1 cellular context compared by ENCODE assay signal in genomic region chr6:7479801-7480266, GRCh38.
TF ChIP-seq lines count a peak whose summit lies in the region.

No MANE protein-coding gene starts in this region.

TF ChIP-seq in HEK293, 187 proteins besides CTCF, POLR2A, EP300 and RAD21 (continued from another document and continues in another):
- TF ChIP-seq ZNF26 (tag by site-specific recombination; IDR thresholded peaks at IDR 0.05) (no peak), ZFHX2 (tag by site-specific recombination; conservative IDR thresholded peaks at IDR 0.05) (no peak), ZNF175 (tag by site-specific recombination; IDR thresholded peaks at IDR 0.05) (no peak), TRIM28 (IDR thresholded peaks at IDR 0.05; ENCODE audit: borderline replicate concordance, low read length) (no peak; the same call in 1 of the 2 replicates), ZNF433 (tag by site-specific recombination; IDR thresholded peaks at IDR 0.05; ENCODE audit: low read depth) (no peak), SP7 (tag by site-specific recombination; IDR thresholded peaks at IDR 0.05) (peak; percentile 94), ZNF114 (tag by site-specific recombination; IDR thresholded peaks at IDR 0.05) (no peak), ZNF10 (tag by site-specific recombination; IDR thresholded peaks at IDR 0.05) (no peak; the same call in 1 of the 2 replicates), SP3 (tag by site-specific recombination; IDR thresholded peaks at IDR 0.05) (no peak), ZNF266 (tag by site-specific recombination; IDR thresholded peaks at IDR 0.05; ENCODE audit: low read depth) (no peak), REST (tag by site-specific recombination; IDR thresholded peaks at IDR 0.05) (no peak), PBX3 (CRISPR knock-in tag; IDR thresholded peaks at IDR 0.05) (no peak), ZNF785 (tag by site-specific recombination; IDR thresholded peaks at IDR 0.05) (no peak), ZNF280D (tag by site-specific recombination; IDR thresholded peaks at IDR 0.05) (no peak), ZNF221 (tag by site-specific recombination; IDR thresholded peaks at IDR 0.05; ENCODE audit: borderline replicate concordance) (no peak), ZNF248 (tag by site-specific recombination; IDR thresholded peaks at IDR 0.05) (no peak), ZNF354C (tag by site-specific recombination; IDR thresholded peaks at IDR 0.05; ENCODE audit: borderline replicate concordance, low read depth) (no peak), ZNF561 (tag by site-specific recombination; IDR thresholded peaks at IDR 0.05; ENCODE audit: borderline replicate concordance) (0 out of 2 replicates have a peak, but pooled peaks have one; percentile 29), PRDM10 (tag by site-specific recombination; IDR thresholded peaks at IDR 0.05) (no peak), ZNF510 (tag by site-specific recombination; IDR thresholded peaks at IDR 0.05; ENCODE audit: insufficient replicate concordance) (no peak), ZNF76 (tag by site-specific recombination; IDR thresholded peaks at IDR 0.05; ENCODE audit: borderline replicate concordance, low read depth) (no peak), ZNF239 (tag by site-specific recombination; IDR thresholded peaks at IDR 0.05) (no peak), ZNF426 (tag by site-specific recombination; IDR thresholded peaks at IDR 0.05) (no peak), ZNF830 (tag by site-specific recombination; IDR thresholded peaks at IDR 0.05; ENCODE audit: low read depth) (no peak), SP2 (tag by site-specific recombination; IDR thresholded peaks at IDR 0.05) (no peak), ZNF623 (tag by site-specific recombination; IDR thresholded peaks at IDR 0.05) (no peak), GFI1B (tag by site-specific recombination; IDR thresholded peaks at IDR 0.05) (no peak), ZNF501 (tag by site-specific recombination; IDR thresholded peaks at IDR 0.05) (no peak), KLF7 (tag by site-specific recombination; IDR thresholded peaks at IDR 0.05; ENCODE audit: borderline replicate concordance) (no peak), PRDM1 (tag by site-specific recombination; IDR thresholded peaks at IDR 0.05) (peak; percentile 63), SALL2 (tag by site-specific recombination; IDR thresholded peaks at IDR 0.05; ENCODE audit: borderline replicate concordance) (no peak), ZNF394 (tag by site-specific recombination; IDR thresholded peaks at IDR 0.05; ENCODE audit: borderline replicate concordance) (peak; percentile 79), YY2 (tag by site-specific recombination; IDR thresholded peaks at IDR 0.05) (no peak), ZNF48 (tag by site-specific recombination; IDR thresholded peaks at IDR 0.05) (no peak), MEIS1 (CRISPR knock-in tag; IDR thresholded peaks at IDR 0.05; ENCODE audit: borderline replicate concordance) (peak; percentile 88), ZFP41 (tag by site-specific recombination; IDR thresholded peaks at IDR 0.05; ENCODE audit: borderline replicate concordance) (no peak), ZNF488 (tag by site-specific recombination; IDR thresholded peaks at IDR 0.05) (no peak), ZNF112 (tag by site-specific recombination; IDR thresholded peaks at IDR 0.05) (no peak), ZNF768 (tag by site-specific recombination; IDR thresholded peaks at IDR 0.05) (no peak), ZSCAN18 (tag by site-specific recombination; IDR thresholded peaks at IDR 0.05) (no peak), ZBTB6 (tag by site-specific recombination; IDR thresholded peaks at IDR 0.05) (no peak), EGR2 (tag by site-specific recombination; IDR thresholded peaks at IDR 0.05; ENCODE audit: low read depth) (no peak), ZNF600 (tag by site-specific recombination; IDR thresholded peaks at IDR 0.05) (peak; percentile 97), ATF2 (tag by site-specific recombination; IDR thresholded peaks at IDR 0.05; ENCODE audit: low read depth) (no peak), ZBTB48 (tag by site-specific recombination; IDR thresholded peaks at IDR 0.05) (no peak), ZNF658 (tag by site-specific recombination; IDR thresholded peaks at IDR 0.05) (no peak), BCL11A (tag by site-specific recombination; IDR thresholded peaks at IDR 0.05; ENCODE audit: low read depth) (no peak), ZNF292 (tag by site-specific recombination; IDR thresholded peaks at IDR 0.05; ENCODE audit: borderline replicate concordance, low read depth) (no peak), ZNF184 (tag by site-specific recombination; IDR thresholded peaks at IDR 0.05) (no peak)
